16 cellular contexts compared by ENCODE assay signal in the genomic region with DNA sequence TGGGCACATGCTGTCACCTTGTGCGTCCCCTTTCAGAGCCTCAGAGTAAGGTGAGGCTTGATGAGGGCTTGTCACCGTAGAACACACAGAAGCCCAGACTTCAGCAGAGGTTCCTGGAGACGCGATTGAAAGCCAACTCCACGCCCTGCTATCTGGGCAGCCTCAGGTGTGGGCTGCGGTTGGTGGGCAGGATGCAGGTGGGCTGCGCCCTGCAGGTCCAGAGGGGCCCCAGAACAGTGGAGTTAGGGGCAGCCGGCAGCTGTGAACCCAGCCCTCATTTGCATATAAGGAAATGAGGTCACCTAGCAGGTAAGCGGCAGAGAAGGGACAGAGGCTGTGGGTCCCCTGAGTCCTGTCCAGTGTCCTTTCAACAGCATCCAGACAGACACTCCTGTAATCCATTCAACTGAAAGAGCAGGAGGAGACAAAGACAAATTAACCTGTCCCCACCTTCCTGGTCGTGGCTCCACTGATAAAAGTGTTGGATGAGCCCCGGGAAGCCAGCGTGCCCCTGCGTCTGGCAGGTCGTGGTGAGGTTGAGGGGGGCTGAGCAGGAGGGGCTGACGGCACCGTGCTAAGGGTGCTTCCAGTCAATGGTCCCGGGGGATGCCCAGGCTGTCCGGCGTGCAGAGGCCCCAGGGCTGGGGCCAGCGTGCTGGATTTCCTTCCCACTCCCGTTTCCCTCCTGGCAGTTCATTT. TPM values are rescaled to one million over a fixed set of nuclear protein-coding genes. Genes with fewer than 3 reads are reported as not detected.
DNase-seq lines count a peak whose midpoint lies in the region; ATAC-seq and TF ChIP-seq lines count a peak whose summit lies in the region.
"Had no signal": no experiment of that assay in that cellular context is flagged by ENCODE, and none has a peak within 500 bp of the region (broad histone marks: within the 10 kb centered on the region; RNA-seq: fewer than 3 reads in every experiment).

No MANE protein-coding gene starts in this region.

- H2BK12ac ChIP-seq in trophoblast cell (ENCODE audit: low read length) = no peak overlapping the region

- CTCF ChIA-PET in PC-3 (lab: Charles Lee) = no interaction called here

- no peak overlapping the region for H3K14ac ChIP-seq in trophoblast cell (ENCODE audit: low read length)

- H3K4me2 ChIP-seq in DOHH2 (ENCODE audit: low read length) (peak overlapping the region; percentile 27), PC-3 (ENCODE audit: low read length) (peak overlapping the region; percentile 83), trophoblast cell (ENCODE audit: low read length) (no peak overlapping the region)

- no CpG with 5 or more reads among the region's 21 CpGs for WGBS in trophoblast cell (ENCODE audit: extremely low coverage, insufficient coverage, insufficient read length)

- H3K9me3 ChIP-seq in DOHH2 (ENCODE audit: control insufficient read depth, insufficient read depth, low read length) = no peaks in the 10 kb centered on the region
- no peaks in the 10 kb centered on the region for H3K9me3 ChIP-seq in PC-3 (ENCODE audit: low read length)
- no peaks in the 10 kb centered on the region for H3K9me3 ChIP-seq in colonic mucosa
- H3K9me3 ChIP-seq in trophoblast cell (ENCODE audit: insufficient read depth, low read depth, low read length) = no peaks in the 10 kb centered on the region
- H3K9me3 ChIP-seq: sigmoid colon, SJSA1 had no signal

- H3K27ac ChIP-seq in DOHH2 (ENCODE audit: low read depth, low read length) (no peak overlapping the region), PC-3 (ENCODE audit: low read length) (peak overlapping the region; percentile 86; the same call in 1 of the 2 replicates), colonic mucosa (peak overlapping the region; percentile 95), trophoblast cell (ENCODE audit: low read depth, low read length) (no peak overlapping the region)
- H3K27ac ChIP-seq: sigmoid colon, SJSA1 had no signal

- TF ChIP-seq CTCF in DOHH2 (IDR thresholded peaks at IDR 0.05; ENCODE audit: low read depth, low read length, poor library complexity, severe bottlenecking) (no peak), PC-3 (conservative IDR thresholded peaks at IDR 0.05; ENCODE audit: low read depth, low read length) (no peak), colonic mucosa (IDR thresholded peaks at IDR 0.05) (no peak)

- H3K4ac ChIP-seq in trophoblast cell (ENCODE audit: low read depth, low read length) = no peak overlapping the region

- H4K8ac ChIP-seq in trophoblast cell (ENCODE audit: low read depth, low read length) = no peak overlapping the region

- H3F3A ChIP-seq in DOHH2 (ENCODE audit: control insufficient read depth, insufficient read depth) (no peaks in the 10 kb centered on the region), PC-3 (ENCODE audit: low read length, unreplicated experiment) (no peaks in the 10 kb centered on the region)

- H3K23ac ChIP-seq in trophoblast cell (ENCODE audit: low read length) = no peak overlapping the region

- H3K79me2 ChIP-seq in DOHH2 (ENCODE audit: control insufficient read depth, low read length) (no peaks in the 10 kb centered on the region), PC-3 (ENCODE audit: low read length) (no peaks in the 10 kb centered on the region), trophoblast cell (ENCODE audit: control insufficient read depth, insufficient read depth, low read length, poor library complexity) (no peaks in the 10 kb centered on the region)

- no peak overlapping the region for H2BK120ac ChIP-seq in trophoblast cell (ENCODE audit: insufficient read depth, low read length, poor library complexity)

- H2AFZ ChIP-seq in PC-3 (ENCODE audit: low read length) (no peak overlapping the region), trophoblast cell (ENCODE audit: insufficient read depth, low read length, poor library complexity) (no peak overlapping the region)

- ATAC-seq in PC-3 = no peak

- H2BK5ac ChIP-seq in trophoblast cell (ENCODE audit: low read depth, low read length, poor library complexity) = no peak overlapping the region

- H3K9me2 ChIP-seq in DOHH2 (replicated peaks; ENCODE audit: control insufficient read depth, low read length) (no peaks in the 10 kb centered on the region), PC-3 (replicated peaks; ENCODE audit: low read length) (no peaks in the 10 kb centered on the region)

- intact Hi-C loops in PC-3 (cut with micrococcal nuclease) = loop anchor here (2.0 kb wide), 1 partner anchor 15 kb away; the partner anchor contains the start of gene PHLDA2
- intact Hi-C loops in colonic mucosa (cut with DNase I) = no loop called here

- POLR2A ChIA-PET in PC-3 (lab: Charles Lee; ENCODE audit: unreplicated experiment) = no interaction called here

- peak overlapping the region; percentile 69; the same call in 1 of the 2 replicates for H3K9ac ChIP-seq in PC-3 (ENCODE audit: low read length)
- H3K9ac ChIP-seq in colonic mucosa (ENCODE audit: low read depth in 2 of 2, low read length in 2 of 2) = peak overlapping the region in 1 of 2 donors; percentile 62
- H3K9ac ChIP-seq in trophoblast cell (ENCODE audit: low read length) = no peak overlapping the region

- H3K27me3 ChIP-seq in DOHH2 (ENCODE audit: control insufficient read depth, low read length) = no peaks in the 10 kb centered on the region
- no peaks in the 10 kb centered on the region for H3K27me3 ChIP-seq in PC-3 (ENCODE audit: low read length)
- H3K27me3 ChIP-seq in colonic mucosa = no peaks in the 10 kb centered on the region
- H3K27me3 ChIP-seq in trophoblast cell (ENCODE audit: insufficient read depth, low read length) = no peaks in the 10 kb centered on the region
- H3K27me3 ChIP-seq: SJSA1 had no signal

- DNase-seq in PC-3 = no peak
- no peak for DNase-seq in colonic mucosa
- DNase-seq in trophoblast cell = no peak
- no peak for DNase-seq in NCI-H187 treated with DMSO at 0.1 percent for 48 hours (lab: John Stamatoyannopoulos, UW)
- DNase-seq in stimulated activated naive CD4-positive, alpha-beta T cell (lab: John Stamatoyannopoulos, UW) = no peak
- DNase-seq in stimulated activated CD4-positive, alpha-beta T cell treated with anti-CD3 and anti-CD28 coated beads, Interleukin-4, amount 100 ng/mL, for 1 hour = no peak
- DNase-seq: activated CD4-positive, alpha-beta T cell treated with anti-CD3 and anti-CD28 coated beads for 1 hour; activated CD8-positive, alpha-beta memory T cell treated with anti-CD3 and anti-CD28 coated beads, Interleukin-2, amount 50 U/mL, for 48 hours; GOT3; sigmoid colon; stimulated activated CD4-positive, alpha-beta T cell treated with anti-CD3 and anti-CD28 coated beads, Interleukin-2, amount 100 ng/mL, for 24 hours; T-helper 9 cell had no signal

- no peak overlapping the region for H3K18ac ChIP-seq in trophoblast cell (ENCODE audit: low read length)

- H3K4me1 ChIP-seq in DOHH2 (ENCODE audit: control insufficient read depth, low read length) (peaks cover 16% of the 10 kb centered on the region), PC-3 (ENCODE audit: insufficient read depth, low read length) (peaks cover 27% of the 10 kb centered on the region), colonic mucosa (peaks cover 27% of the 10 kb centered on the region), trophoblast cell (ENCODE audit: control insufficient read depth in 1 of 2, insufficient read depth in 2 of 2, low read length in 2 of 2) (peaks cover 14 to 18% of the 10 kb centered on the region in 2 experiments)

- peaks cover 3% of the 10 kb centered on the region for H3K79me1 ChIP-seq in trophoblast cell (ENCODE audit: low read length)

- H3K4me3 ChIP-seq in DOHH2 (ENCODE audit: low read length) = no peak overlapping the region
- H3K4me3 ChIP-seq in PC-3 (ENCODE audit: low read length) = no peak overlapping the region
- no peak overlapping the region for H3K4me3 ChIP-seq in colonic mucosa
- no peak overlapping the region for H3K4me3 ChIP-seq in trophoblast cell (ENCODE audit: low read depth, low read length)
- H3K4me3 ChIP-seq: dorsolateral prefrontal cortex, sigmoid colon, SJSA1 had no signal

- H4K12ac ChIP-seq in trophoblast cell (ENCODE audit: low read depth, low read length) = no peak overlapping the region

- no peak overlapping the region for H4K91ac ChIP-seq in trophoblast cell (ENCODE audit: low read depth, low read length)

- H3K36me3 ChIP-seq in DOHH2 (ENCODE audit: control insufficient read depth, low read length) = no peaks in the 10 kb centered on the region
- H3K36me3 ChIP-seq in PC-3 (ENCODE audit: low read depth, low read length) = no peaks in the 10 kb centered on the region
- H3K36me3 ChIP-seq in colonic mucosa = no peaks in the 10 kb centered on the region
- H3K36me3 ChIP-seq in trophoblast cell (ENCODE audit: control insufficient read depth in 1 of 2, insufficient read depth in 2 of 2, low read length in 2 of 2) = no peaks in the 10 kb centered on the region
- H3K36me3 ChIP-seq: sigmoid colon, SJSA1 had no signal

- peak overlapping the region; percentile 13 for H2AK5ac ChIP-seq in trophoblast cell (ENCODE audit: low read length)

- H4K20me1 ChIP-seq in DOHH2 (ENCODE audit: control insufficient read depth, insufficient read depth, low read depth, low read length) = no peaks in the 10 kb centered on the region
- no peaks in the 10 kb centered on the region for H4K20me1 ChIP-seq in PC-3 (ENCODE audit: low read length)

- BruUV-seq in PC-3 (replicated peaks; lab: Mats Ljungman, UMichigan) = no TSS peak

RNA-seq across cellular contexts. Expression of gene PHLDA2, which starts 15.3 kb away (rescaled TPM):
- total RNA-seq in PC-3 (2014; rRNA removed) = 101 and 110 TPM in 2 replicates
- total RNA-seq in colonic mucosa = 10 to 100 TPM; 31.6 to 41.6 TPM
- 252 and 269 TPM in 2 replicates for polyA plus RNA-seq in trophoblast cell (2013)
- total RNA-seq: temporal lobe had no signal

RNA-seq across cellular contexts. Expression of gene CDKN1C, which starts 28.4 kb away (rescaled TPM):
- 12.0 and 12.9 TPM in 2 replicates for total RNA-seq in PC-3 (2014; rRNA removed)
- total RNA-seq in colonic mucosa = 10 to 100 TPM; 10.9 to 18.2 TPM
- 604 and 638 TPM in 2 replicates for polyA plus RNA-seq in trophoblast cell (2013)

Comparison
In these comparisons a context has a peak if more than half of its experiments do, and no peak if none do; other contexts are left out.
1. H3K27ac ChIP-seq: peak in PC-3 (single experiment) and colonic mucosa (single experiment); none in DOHH2 (single experiment) and trophoblast cell (single experiment).